ENCODE assay signal across 1 cellular context in genomic region chr11:23539556-23539955, GRCh38.
TF ChIP-seq lines count a peak whose summit lies in the region.

No MANE protein-coding gene starts in this region.

TF ChIP-seq in HepG2, 621 proteins besides CTCF, POLR2A, EP300 and RAD21 (continued from another document):
- TF ChIP-seq ELK4 (CRISPR knock-in tag; IDR thresholded peaks at IDR 0.05; ENCODE audit: borderline replicate concordance) (no peak), PHB2 (IDR thresholded peaks at IDR 0.05; ENCODE audit: partially characterized antibody) (no peak), GFI1 (CRISPR knock-in tag; IDR thresholded peaks at IDR 0.05; ENCODE audit: borderline replicate concordance) (no peak), MTA3 (CRISPR knock-in tag; IDR thresholded peaks at IDR 0.05) (no peak), NR3C1 (CRISPR knock-in tag; IDR thresholded peaks at IDR 0.05) (no peak), KDM3A (CRISPR knock-in tag; IDR thresholded peaks at IDR 0.05; ENCODE audit: low read depth) (no peak), KLF11 (CRISPR knock-in tag; IDR thresholded peaks at IDR 0.05) (no peak), CREB1 (IDR thresholded peaks at IDR 0.05) (no peak), CREB1 (CRISPR knock-in tag; IDR thresholded peaks at IDR 0.05) (no peak), ZNF780A (CRISPR knock-in tag; IDR thresholded peaks at IDR 0.05) (no peak)
- TF ChIP-seq, protein P1, sequence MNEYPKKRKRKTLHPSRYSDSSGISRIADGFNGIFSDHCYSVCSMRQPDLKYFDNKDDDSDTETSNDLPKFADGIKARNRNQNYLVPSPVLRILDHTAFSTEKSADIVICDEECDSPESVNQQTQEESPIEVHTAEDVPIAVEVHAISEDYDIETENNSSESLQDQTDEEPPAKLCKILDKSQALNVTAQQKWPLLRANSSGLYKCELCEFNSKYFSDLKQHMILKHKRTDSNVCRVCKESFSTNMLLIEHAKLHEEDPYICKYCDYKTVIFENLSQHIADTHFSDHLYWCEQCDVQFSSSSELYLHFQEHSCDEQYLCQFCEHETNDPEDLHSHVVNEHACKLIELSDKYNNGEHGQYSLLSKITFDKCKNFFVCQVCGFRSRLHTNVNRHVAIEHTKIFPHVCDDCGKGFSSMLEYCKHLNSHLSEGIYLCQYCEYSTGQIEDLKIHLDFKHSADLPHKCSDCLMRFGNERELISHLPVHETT (CRISPR knock-in tag; conservative IDR thresholded peaks at IDR 0.05), result no peak
TF ChIP-seq in HepG2: peak in this region for 0.
